ENCODE assay signal across 22 cellular contexts in the genomic region with DNA sequence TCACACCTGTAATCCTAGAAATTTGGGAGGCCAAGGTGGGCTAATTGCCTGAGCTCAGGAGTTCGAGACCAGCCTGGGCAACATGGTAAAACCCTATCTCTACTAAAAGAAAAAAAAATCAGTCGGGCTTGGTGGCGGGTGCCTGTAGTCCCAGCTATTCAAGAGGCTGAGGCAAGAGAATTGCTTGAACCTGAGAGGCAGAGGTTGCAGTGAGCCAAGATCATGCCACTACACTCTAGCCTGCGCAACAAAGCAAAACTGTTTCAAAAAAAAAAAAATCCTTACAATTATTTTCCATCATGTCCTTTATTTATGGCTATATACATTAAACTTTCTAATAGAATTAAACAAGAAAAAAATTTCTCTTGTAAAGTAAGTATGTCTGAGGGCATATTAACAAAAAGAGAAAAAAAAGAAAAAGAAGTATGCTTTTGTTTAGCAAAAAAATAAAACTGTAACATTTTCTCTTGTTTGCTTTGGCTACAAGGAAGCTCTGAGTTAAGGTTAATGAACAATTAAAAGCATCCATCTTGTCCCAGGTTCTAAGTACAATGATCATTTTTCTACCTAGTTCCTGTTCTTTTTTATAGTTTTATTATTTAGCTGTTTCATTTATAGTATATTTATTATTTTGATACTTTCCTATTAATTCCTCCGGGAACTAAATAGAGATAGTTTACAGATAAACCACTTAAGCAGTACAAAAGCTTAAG. TPM values are rescaled to one million over a fixed set of nuclear protein-coding genes. Genes with fewer than 3 reads are reported as not detected.
DNase-seq lines count a peak whose midpoint lies in the region; ATAC-seq, FAIRE-seq and TF ChIP-seq lines count a peak whose summit lies in the region.
"Had no signal": no experiment of that assay in that cellular context is flagged by ENCODE, and none has a peak within 500 bp of the region (broad histone marks: within the 10 kb centered on the region; RNA-seq: fewer than 3 reads in every experiment).

No MANE protein-coding gene starts in this region.

- H4K20me1 ChIP-seq in HepG2 (ENCODE audit: insufficient read depth, low read length) = no peaks in the 10 kb centered on the region
- H4K20me1 ChIP-seq: BLaER1 treated with 17β-estradiol and CSF1 and Interleukin-3, amounts not matched to agents 10 nM and 100 nM had no signal

- peaks cover 47% of the 10 kb centered on the region for H3K36me3 Mint-ChIP-seq in CD8-positive, alpha-beta T cell

- H2AFZ ChIP-seq in HepG2 (ENCODE audit: low read length) = no peak overlapping the region

- H3K27ac ChIP-seq in liver (ENCODE audit: low read depth in 1 of 2, low read length in 2 of 2) (no peak overlapping the region), HepG2 (ENCODE audit: extremely low read length, insufficient read depth, low read length) (no peak overlapping the region), right lobe of liver (peak overlapping the region in 2 of 3 donors; percentile 6 to 14)
- H3K27ac ChIP-seq in CD8-positive, alpha-beta T cell (ENCODE audit: low read depth, low read length) = no peak overlapping the region
- H3K27ac ChIP-seq: BLaER1 treated with 17β-estradiol and CSF1 and Interleukin-3, amounts not matched to agents 10 nM and 100 nM had no signal

- H3K4me1 ChIP-seq in liver (ENCODE audit: control insufficient read depth in 4 of 4, insufficient read depth in 4 of 4, low read length in 3 of 4) (peaks cover 0 to 11% (median 7%) of the 10 kb centered on the region in 4 donors), HepG2 (ENCODE audit: insufficient read depth, low read length) (no peaks in the 10 kb centered on the region), right lobe of liver (peaks cover 0 to 15% (median 7%) of the 10 kb centered on the region in 4 donors)
- H3K4me1 ChIP-seq in CD8-positive, alpha-beta T cell (ENCODE audit: insufficient read depth, low read length) = no peaks in the 10 kb centered on the region
- H3K4me1 ChIP-seq: BLaER1 treated with 17β-estradiol and CSF1 and Interleukin-3, amounts not matched to agents 10 nM and 100 nM had no signal

- TF ChIP-seq CTCF in liver (IDR thresholded peaks at IDR 0.05; ENCODE audit: low read depth, low read length, missing input control) = no peak
- TF ChIP-seq CTCF in HepG2 (CRISPR knock-in tag; IDR thresholded peaks at IDR 0.05) = no peak
- no peak for TF ChIP-seq CTCF in right lobe of liver (IDR thresholded peaks at IDR 0.05)
- no peak for TF ChIP-seq CTCF in CD8-positive, alpha-beta T cell (IDR thresholded peaks at IDR 0.05)

- no peaks in the 10 kb centered on the region for H3K27me3 ChIP-seq in liver (ENCODE audit: control insufficient read depth in 4 of 4, insufficient read depth in 4 of 4, low read length in 3 of 4)
- H3K27me3 ChIP-seq in HepG2 (ENCODE audit: control insufficient read depth in 1 of 2, insufficient read depth in 2 of 2, low read length in 2 of 2) = no peaks in the 10 kb centered on the region
- no peaks in the 10 kb centered on the region for H3K27me3 ChIP-seq in right lobe of liver
- H3K27me3 ChIP-seq in CD8-positive, alpha-beta T cell (ENCODE audit: insufficient read depth, low read length) = no peaks in the 10 kb centered on the region
- H3K27me3 ChIP-seq: BLaER1 treated with 17β-estradiol and CSF1 and Interleukin-3, amounts not matched to agents 10 nM and 100 nM had no signal

- TF ChIP-seq POLR2A in HepG2 (IDR thresholded peaks at IDR 0.05; ENCODE audit: insufficient read depth in 1 of 2, low read depth in 2 of 2, low read length in 2 of 2) (no peak), right lobe of liver (IDR thresholded peaks at IDR 0.05) (no peak)

- no peak for TF ChIP-seq RAD21 in liver (IDR thresholded peaks at IDR 0.05)
- no peak for TF ChIP-seq RAD21 in HepG2 (CRISPR knock-in tag; IDR thresholded peaks at IDR 0.05)

- CTCF ChIA-PET in HepG2 (lab: Yijun Ruan, JAX; ENCODE audit: low intra/inter-chr PET ratio, low total read pairs) = no interaction called here
- CTCF ChIA-PET in CD8-positive, alpha-beta T cell (lab: Charles Lee) = interaction anchor here (0.7 to 1.6 kb wide), 5 partner anchors 17 to 261 kb away, joined by 3 to 7 read pairs (median 3); no protein-coding TSS in a partner anchor

- no peak overlapping the region for H3K4me2 ChIP-seq in HepG2 (ENCODE audit: low read depth, low read length)
- H3K4me2 ChIP-seq: BLaER1 treated with 17β-estradiol and CSF1 and Interleukin-3, amounts not matched to agents 10 nM and 100 nM had no signal

- WGBS in liver = 59% methylated on average over 5 of the region's 5 CpGs
- WGBS in HepG2 (ENCODE audit: low lambda C conversion rate) = 94% methylated on average over 5 of the region's 5 CpGs
- WGBS in right lobe of liver (ENCODE audit: insufficient coverage, low coverage, low lambda C conversion rate, missing lambda C conversion rate) = 48% methylated on average over 5 of the region's 5 CpGs

- POLR2A ChIA-PET in HepG2 (lab: Yijun Ruan, JAX) = interaction anchor here (0.7 to 1.2 kb wide), 2 partner anchors 18 to 110 kb away, joined by 4 read pairs; partner anchors contain the start of gene TMEM50B
- POLR2A ChIA-PET in CD8-positive, alpha-beta T cell (lab: Charles Lee) = interaction anchor here (0.7 kb wide), 1 partner anchor 761 kb away, joined by 3 read pairs; no protein-coding TSS in a partner anchor

- H3K4me1 Mint-ChIP-seq in CD8-positive, alpha-beta T cell (ENCODE audit: low read depth) = no peaks in the 10 kb centered on the region
- H3K4me1 Mint-ChIP-seq: B cell; CD8-positive, alpha-beta memory T cell; H9; IgD-negative memory B cell had no signal

- TF ChIP-seq EP300 in HepG2 (IDR thresholded peaks at IDR 0.05; ENCODE audit: low read depth in 2 of 2, low read length in 2 of 2) = no peak
- no peak for TF ChIP-seq EP300 in HepG2 (CRISPR knock-in tag; IDR thresholded peaks at IDR 0.05; ENCODE audit: borderline replicate concordance)

- H3K27ac Mint-ChIP-seq in CD8-positive, alpha-beta T cell = no peak overlapping the region
- H3K27ac Mint-ChIP-seq: B cell; CD8-positive, alpha-beta memory T cell; H9; IgD-negative memory B cell had no signal

- in situ Hi-C loops in HepG2 (cut with HindIII; ENCODE audit: extremely low pct_ligation_motif_present, low pct_unique_long_range_greater_than_20kb) = no loop called here

- H3K9me3 ChIP-seq in liver (ENCODE audit: control insufficient read depth in 4 of 4, low read length in 3 of 4) (no peaks in the 10 kb centered on the region), HepG2 (ENCODE audit: low read length) (no peaks in the 10 kb centered on the region), right lobe of liver (no peaks in the 10 kb centered on the region)
- no peaks in the 10 kb centered on the region for H3K9me3 ChIP-seq in CD8-positive, alpha-beta T cell (ENCODE audit: low read length)
- H3K9me3 ChIP-seq: BLaER1 treated with 17β-estradiol and CSF1 and Interleukin-3, amounts not matched to agents 10 nM and 100 nM had no signal

- H3K9me3 Mint-ChIP-seq in CD8-positive, alpha-beta T cell = no peaks in the 10 kb centered on the region
- H3K9me3 Mint-ChIP-seq: CD8-positive, alpha-beta memory T cell; H9; IgD-negative memory B cell had no signal

- peaks cover 0 to 3% (median 2%) of the 10 kb centered on the region in 4 donors for H3K36me3 ChIP-seq in liver (ENCODE audit: control insufficient read depth in 4 of 4, insufficient read depth in 3 of 4, low read depth in 1 of 4, low read length in 3 of 4)
- H3K36me3 ChIP-seq in HepG2 (replicated peaks in 1 of 2; ENCODE audit: control insufficient read depth in 1 of 2, insufficient read depth in 2 of 2, low read length in 2 of 2) = peaks cover 0 to 14% of the 10 kb centered on the region in 2 experiments; a peak in 3 of 5 replicates
- H3K36me3 ChIP-seq in right lobe of liver = peaks cover 0 to 46% (median 4%) of the 10 kb centered on the region in 4 donors
- H3K36me3 ChIP-seq in CD8-positive, alpha-beta T cell (ENCODE audit: insufficient read depth, low read length) = peaks cover 7% of the 10 kb centered on the region

- H3K27me3 Mint-ChIP-seq in CD8-positive, alpha-beta T cell (ENCODE audit: low read depth) = no peaks in the 10 kb centered on the region
- H3K27me3 Mint-ChIP-seq: B cell; CD8-positive, alpha-beta memory T cell; IgD-negative memory B cell had no signal

- intact Hi-C loops in HepG2 (cut with micrococcal nuclease; ENCODE audit: unreplicated experiment) = no loop called here
- intact Hi-C loops in right lobe of liver (cut with DNase I) = no loop called here
- intact Hi-C loops in CD8-positive, alpha-beta T cell (cut with DNase I, micrococcal nuclease) = no loop called here

- FAIRE-seq in HepG2 (lab: Jason Lieb, UNC) (no peak), islet of Langerhans (lab: Jason Lieb, UNC) (peak; percentile 81)
- FAIRE-seq: GM12891, GM18507, H1, HTR-8/SVneo had no signal

- no peak for DNase-seq in HepG2 (ENCODE audit: low spot score)
- DNase-seq in right lobe of liver = peak in 1 of 3 donors; percentile 33
- DNase-seq in NCI-H2029 (lab: John Stamatoyannopoulos, UW) = no peak
- DNase-seq in CD8-positive, alpha-beta T cell = no peak
- DNase-seq: 8988T; CD8-positive, alpha-beta memory T cell; COR-L47; DMS 273 treated with DMSO at 0.1 percent for 48 hours; DMS53; DND-41; EL; H9 had no signal

- no peaks in the 10 kb centered on the region for H3K79me2 ChIP-seq in HepG2 (ENCODE audit: insufficient read depth, low read length)

- peak overlapping the region in 1 of 2 donors; percentile 32 for H3K9ac ChIP-seq in liver (ENCODE audit: low read depth in 1 of 2, low read length in 2 of 2)
- no peak overlapping the region for H3K9ac ChIP-seq in HepG2 (ENCODE audit: insufficient read depth, low read depth, low read length)
- H3K9ac ChIP-seq: BLaER1 treated with 17β-estradiol and CSF1 and Interleukin-3, amounts not matched to agents 10 nM and 100 nM had no signal

- H3K4me3 ChIP-seq in liver (ENCODE audit: low read depth in 1 of 3, low read length in 3 of 3) = no peak overlapping the region
- no peak overlapping the region for H3K4me3 ChIP-seq in HepG2 (replicated peaks in 1 of 3; ENCODE audit: insufficient read depth in 1 of 3, low read depth in 2 of 3, low read length in 3 of 3)
- peak overlapping the region in 1 of 3 donors; percentile 1 for H3K4me3 ChIP-seq in right lobe of liver
- no peak overlapping the region for H3K4me3 ChIP-seq in CD8-positive, alpha-beta T cell (ENCODE audit: low read depth, low read length)
- H3K4me3 ChIP-seq: BLaER1 treated with 17β-estradiol and CSF1 and Interleukin-3, amounts not matched to agents 10 nM and 100 nM had no signal

- no peak overlapping the region for H3K4me3 Mint-ChIP-seq in CD8-positive, alpha-beta T cell
- H3K4me3 Mint-ChIP-seq: B cell; CD8-positive, alpha-beta memory T cell; H9; IgD-negative memory B cell had no signal

- BruUV-seq in HepG2 (replicated peaks; lab: Mats Ljungman, UMichigan) = no TSS peak

- ATAC-seq in HepG2 (no peak), right lobe of liver (peak; percentile 48 to 83 (median 66)), GM21515 (IDR thresholded peaks at IDR 0.05; ENCODE audit: unreplicated experiment) (no peak)
- no peak for ATAC-seq in CD8-positive, alpha-beta T cell

RNA-seq across cellular contexts. Expression of gene TMEM50B, which starts 18.1 kb away (rescaled TPM):
- total RNA-seq in liver (10 to 100 TPM; 28.1 to 31.8 TPM), HepG2 (2016; rRNA removed; fragmentation: Illumina TruSeq; extraction: Trizol) (13.9 and 29.9 TPM in 2 replicates), right lobe of liver (10 to 100 TPM; 13.0 to 35.4 (median 20.2) TPM)
- polyA plus RNA-seq in liver (10 to 100 TPM; 11.8 to 31.8 TPM), HepG2 (2011; rRNA removed) (45.4 and 46.3 TPM in 2 replicates)
- 12.1 and 12.6 TPM in 2 replicates for total RNA-seq in HepG2 (2016; cell fraction: cytosol; rRNA removed; fragmentation: Illumina TruSeq; extraction: Trizol; ENCODE audit: low read depth)
- total RNA-seq in HepG2 (2016; cell fraction: insoluble cytoplasmic fraction; rRNA removed; fragmentation: Illumina TruSeq; extraction: Trizol) = 18.2 and 31.9 TPM in 2 replicates
- 17.4 and 19.9 TPM in 2 replicates for total RNA-seq in HepG2 (2016; cell fraction: membrane; rRNA removed; fragmentation: Illumina TruSeq; extraction: Trizol)
- total RNA-seq in HepG2 (2016; cell fraction: nucleus; rRNA removed; fragmentation: Illumina TruSeq; extraction: Trizol) = 43.0 and 47.6 TPM in 2 replicates
- polyA plus RNA-seq in HepG2 (2011; cell fraction: cytosol; rRNA removed) = 8.9 and 18.9 TPM in 2 replicates
- 109 and 139 TPM in 2 replicates for polyA plus RNA-seq in HepG2 (2011; cell fraction: nucleus; rRNA removed)
- polyA plus RNA-seq in HepG2 (2012) = 15.9 and 21.7 TPM in 2 replicates
- 10.5 and 13.5 TPM in 2 replicates for polyA plus RNA-seq in HepG2 (2016; cell fraction: cytosol; fragmentation: Illumina TruSeq; extraction: Trizol; ENCODE audit: low read depth)
- polyA plus RNA-seq in HepG2 (2016; cell fraction: insoluble cytoplasmic fraction; fragmentation: Illumina TruSeq; extraction: Trizol; ENCODE audit: low read depth) = 14.7 and 18.5 TPM in 2 replicates
- polyA plus RNA-seq in HepG2 (2016; cell fraction: membrane; fragmentation: Illumina TruSeq; extraction: Trizol; ENCODE audit: low read depth) = 14.4 and 16.8 TPM in 2 replicates
- 104 and 105 TPM in 2 replicates for polyA plus RNA-seq in HepG2 (2016; cell fraction: nucleus; fragmentation: Illumina TruSeq; extraction: Trizol; ENCODE audit: insufficient read depth, low read depth)
- 4.7 and 5.8 TPM in 2 replicates for polyA minus RNA-seq in HepG2 (2011; rRNA and poly(A)+ RNA removed; ENCODE audit: low replicate concordance)
- 3.8 and 6.8 TPM in 2 replicates for polyA minus RNA-seq in HepG2 (2011; cell fraction: cytosol; rRNA and poly(A)+ RNA removed)
- polyA minus RNA-seq in HepG2 (2011; cell fraction: nucleus; rRNA and poly(A)+ RNA removed) = 23.4 and 29.6 TPM in 2 replicates
- total RNA-seq in CD8-positive, alpha-beta T cell = 10 to 100 TPM; 32.6 to 34.0 TPM

RNA-seq across cellular contexts. Expression of gene DNAJC28, which starts 29.8 kb away (rescaled TPM):
- total RNA-seq in liver (1 to 10 TPM; 2.6 to 3.2 TPM), HepG2 (2016; rRNA removed; fragmentation: Illumina TruSeq; extraction: Trizol) (2.5 and 3.3 TPM in 2 replicates), right lobe of liver (1 to 10 TPM; 1.7 to 2.7 (median 1.9) TPM)
- polyA plus RNA-seq in liver (1 to 10 TPM in 1 of 2 donors, under 1 TPM in 1; 0.83 to 2.9 TPM), HepG2 (2011; rRNA removed) (1.1 and 1.5 TPM in 2 replicates)
- 0.35 and 0.71 TPM in 2 replicates for total RNA-seq in HepG2 (2016; cell fraction: cytosol; rRNA removed; fragmentation: Illumina TruSeq; extraction: Trizol; ENCODE audit: low read depth)
- total RNA-seq in HepG2 (2016; cell fraction: insoluble cytoplasmic fraction; rRNA removed; fragmentation: Illumina TruSeq; extraction: Trizol) = 2.5 and 2.7 TPM in 2 replicates
- total RNA-seq in HepG2 (2016; cell fraction: membrane; rRNA removed; fragmentation: Illumina TruSeq; extraction: Trizol) = 1.2 and 1.7 TPM in 2 replicates
- total RNA-seq in HepG2 (2016; cell fraction: nucleus; rRNA removed; fragmentation: Illumina TruSeq; extraction: Trizol) = 1.7 and 3.3 TPM in 2 replicates
- 0.54 and 1.0 TPM in 2 replicates for polyA plus RNA-seq in HepG2 (2011; cell fraction: cytosol; rRNA removed)
- 0.63 and 1.3 TPM in 2 replicates for polyA plus RNA-seq in HepG2 (2011; cell fraction: nucleus; rRNA removed)
- 1.1 and 1.2 TPM in 2 replicates for polyA plus RNA-seq in HepG2 (2012)
- 0.41 and 0.62 TPM in 2 replicates for polyA plus RNA-seq in HepG2 (2016; cell fraction: cytosol; fragmentation: Illumina TruSeq; extraction: Trizol; ENCODE audit: low read depth)
- 2.8 and 2.9 TPM in 2 replicates for polyA plus RNA-seq in HepG2 (2016; cell fraction: insoluble cytoplasmic fraction; fragmentation: Illumina TruSeq; extraction: Trizol; ENCODE audit: low read depth)
- 0.46 and 0.74 TPM in 2 replicates for polyA plus RNA-seq in HepG2 (2016; cell fraction: membrane; fragmentation: Illumina TruSeq; extraction: Trizol; ENCODE audit: low read depth)
- polyA plus RNA-seq in HepG2 (2016; cell fraction: nucleus; fragmentation: Illumina TruSeq; extraction: Trizol; ENCODE audit: insufficient read depth, low read depth) = 3.3 and 3.5 TPM in 2 replicates
- polyA minus RNA-seq in HepG2 (2011; rRNA and poly(A)+ RNA removed; ENCODE audit: low replicate concordance) = 0.10 and 0.16 TPM in 2 replicates
- polyA minus RNA-seq in HepG2 (2011; cell fraction: cytosol; rRNA and poly(A)+ RNA removed) = 0.40 and 0.70 TPM in 2 replicates
- 1.8 and 3.1 TPM in 2 replicates for polyA minus RNA-seq in HepG2 (2011; cell fraction: nucleus; rRNA and poly(A)+ RNA removed)
- total RNA-seq in CD8-positive, alpha-beta T cell = under 1 TPM; 0.22 to 0.33 TPM

RNA-seq across cellular contexts. Expression of gene IFNGR2, which starts 58.5 kb away (rescaled TPM):
- total RNA-seq in liver (10 to 100 TPM; 23.2 to 24.3 TPM), HepG2 (2016; rRNA removed; fragmentation: Illumina TruSeq; extraction: Trizol) (50.3 and 61.3 TPM in 2 replicates), right lobe of liver (10 to 100 TPM; 16.0 to 39.1 (median 27.8) TPM)
- polyA plus RNA-seq in liver (10 to 100 TPM; 23.0 to 23.7 TPM), HepG2 (2011; rRNA removed) (107 and 117 TPM in 2 replicates)
- total RNA-seq in HepG2 (2016; cell fraction: cytosol; rRNA removed; fragmentation: Illumina TruSeq; extraction: Trizol; ENCODE audit: low read depth) = 140 and 148 TPM in 2 replicates
- total RNA-seq in HepG2 (2016; cell fraction: insoluble cytoplasmic fraction; rRNA removed; fragmentation: Illumina TruSeq; extraction: Trizol) = 49.5 and 63.1 TPM in 2 replicates
- 200 and 205 TPM in 2 replicates for total RNA-seq in HepG2 (2016; cell fraction: membrane; rRNA removed; fragmentation: Illumina TruSeq; extraction: Trizol)
- 31.5 and 38.1 TPM in 2 replicates for total RNA-seq in HepG2 (2016; cell fraction: nucleus; rRNA removed; fragmentation: Illumina TruSeq; extraction: Trizol)
- polyA plus RNA-seq in HepG2 (2011; cell fraction: cytosol; rRNA removed) = 81.1 and 96.5 TPM in 2 replicates
- 29.9 and 35.2 TPM in 2 replicates for polyA plus RNA-seq in HepG2 (2011; cell fraction: nucleus; rRNA removed)
- polyA plus RNA-seq in HepG2 (2012) = 58.6 and 61.4 TPM in 2 replicates
- polyA plus RNA-seq in HepG2 (2016; cell fraction: cytosol; fragmentation: Illumina TruSeq; extraction: Trizol; ENCODE audit: low read depth) = 168 and 186 TPM in 2 replicates
- 61.0 and 68.1 TPM in 2 replicates for polyA plus RNA-seq in HepG2 (2016; cell fraction: insoluble cytoplasmic fraction; fragmentation: Illumina TruSeq; extraction: Trizol; ENCODE audit: low read depth)
- polyA plus RNA-seq in HepG2 (2016; cell fraction: membrane; fragmentation: Illumina TruSeq; extraction: Trizol; ENCODE audit: low read depth) = 212 and 216 TPM in 2 replicates
- polyA plus RNA-seq in HepG2 (2016; cell fraction: nucleus; fragmentation: Illumina TruSeq; extraction: Trizol; ENCODE audit: insufficient read depth, low read depth) = 64.8 and 65.1 TPM in 2 replicates
- 86.4 and 152 TPM in 2 replicates for polyA minus RNA-seq in HepG2 (2011; rRNA and poly(A)+ RNA removed; ENCODE audit: low replicate concordance)
- 57.1 and 57.5 TPM in 2 replicates for polyA minus RNA-seq in HepG2 (2011; cell fraction: cytosol; rRNA and poly(A)+ RNA removed)
- polyA minus RNA-seq in HepG2 (2011; cell fraction: nucleus; rRNA and poly(A)+ RNA removed) = 23.6 and 27.8 TPM in 2 replicates
- 10 to 100 TPM; 10.1 to 10.7 TPM for total RNA-seq in CD8-positive, alpha-beta T cell

Comparison
In these comparisons a context has a peak if more than half of its experiments do, and no peak if none do; other contexts are left out.
1. H3K27ac ChIP-seq: peak in right lobe of liver (2 of 3); none in liver (0 of 2), HepG2 (single experiment) and CD8-positive, alpha-beta T cell (single experiment).
2. ATAC-seq: peak in right lobe of liver (4 of 4); none in HepG2 (single experiment), CD8-positive, alpha-beta T cell (single experiment) and GM21515 (single experiment).